Comparison of ENCODE assay signal across 2 cellular contexts in the genomic region with DNA sequence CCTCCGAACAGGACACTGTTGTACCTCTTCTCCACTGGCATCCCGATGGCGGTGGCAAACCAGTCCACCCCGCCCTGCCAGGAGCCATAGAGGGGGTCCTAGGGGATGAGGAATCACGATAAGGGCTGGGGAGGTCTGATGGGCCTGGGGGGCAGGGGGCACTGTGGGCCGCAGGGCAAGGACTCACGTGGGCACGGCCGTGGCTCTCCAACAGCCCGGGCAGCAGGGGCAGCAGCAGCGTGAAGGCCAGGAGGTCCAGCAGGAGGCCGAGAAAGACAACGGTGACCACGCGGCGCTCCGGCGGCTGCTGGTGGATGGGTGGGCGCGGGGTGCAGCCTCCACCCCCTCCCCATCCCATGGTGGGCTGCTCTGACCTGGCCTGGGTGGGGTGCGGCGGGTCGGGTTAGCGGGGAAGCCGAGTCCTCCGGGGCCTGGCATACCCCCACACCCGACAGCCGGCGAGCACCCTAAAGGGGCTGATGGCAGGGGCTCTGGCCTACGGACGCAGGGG.
TF ChIP-seq lines count a peak whose summit lies in the region.

No MANE protein-coding gene starts in this region.

TF ChIP-seq in K562, 482 proteins besides CTCF, POLR2A, EP300 and RAD21 (continued from another document and continues in another):
- TF ChIP-seq, protein P1, sequence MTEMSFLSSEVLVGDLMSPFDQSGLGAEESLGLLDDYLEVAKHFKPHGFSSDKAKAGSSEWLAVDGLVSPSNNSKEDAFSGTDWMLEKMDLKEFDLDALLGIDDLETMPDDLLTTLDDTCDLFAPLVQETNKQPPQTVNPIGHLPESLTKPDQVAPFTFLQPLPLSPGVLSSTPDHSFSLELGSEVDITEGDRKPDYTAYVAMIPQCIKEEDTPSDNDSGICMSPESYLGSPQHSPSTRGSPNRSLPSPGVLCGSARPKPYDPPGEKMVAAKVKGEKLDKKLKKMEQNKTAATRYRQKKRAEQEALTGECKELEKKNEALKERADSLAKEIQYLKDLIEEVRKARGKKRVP (CRISPR knock-in tag; IDR thresholded peaks at IDR 0.05) = no peak
- TF ChIP-seq KAT7 (CRISPR knock-in tag; IDR thresholded peaks at IDR 0.05; ENCODE audit: borderline replicate concordance) (no peak), RBM34 (IDR thresholded peaks at IDR 0.05; ENCODE audit: borderline replicate concordance, insufficient read depth, low read length) (no peak), TCF3 (CRISPR knock-in tag; IDR thresholded peaks at IDR 0.05) (no peak), PHF20 (IDR thresholded peaks at IDR 0.05; ENCODE audit: partially characterized antibody) (no peak), HDAC8 (tag; IDR thresholded peaks at IDR 0.05) (no peak), ZNF707 (CRISPR knock-in tag; conservative IDR thresholded peaks at IDR 0.05) (no peak), ARID1B (IDR thresholded peaks at IDR 0.05) (no peak), POLR2B (IDR thresholded peaks at IDR 0.05; ENCODE audit: low read depth, partially characterized antibody) (no peak), TAF1 (IDR thresholded peaks at IDR 0.05; ENCODE audit: control insufficient read depth, extremely low read depth, insufficient read depth, low read length, severe bottlenecking) (no peak), FUS (optimal IDR thresholded peaks at IDR 0.05; ENCODE audit: low read depth, low read length) (peak; percentile 49), MYNN (IDR thresholded peaks at IDR 0.05) (no peak), MYNN (CRISPR knock-in tag; IDR thresholded peaks at IDR 0.05) (no peak), NFYB (IDR thresholded peaks at IDR 0.05; ENCODE audit: extremely low read depth, insufficient read length) (no peak)
- TF ChIP-seq, protein P2, sequence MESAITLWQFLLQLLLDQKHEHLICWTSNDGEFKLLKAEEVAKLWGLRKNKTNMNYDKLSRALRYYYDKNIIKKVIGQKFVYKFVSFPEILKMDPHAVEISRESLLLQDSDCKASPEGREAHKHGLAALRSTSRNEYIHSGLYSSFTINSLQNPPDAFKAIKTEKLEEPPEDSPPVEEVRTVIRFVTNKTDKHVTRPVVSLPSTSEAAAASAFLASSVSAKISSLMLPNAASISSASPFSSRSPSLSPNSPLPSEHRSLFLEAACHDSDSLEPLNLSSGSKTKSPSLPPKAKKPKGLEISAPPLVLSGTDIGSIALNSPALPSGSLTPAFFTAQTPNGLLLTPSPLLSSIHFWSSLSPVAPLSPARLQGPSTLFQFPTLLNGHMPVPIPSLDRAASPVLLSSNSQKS (CRISPR knock-in tag; IDR thresholded peaks at IDR 0.05) = no peak
- TF ChIP-seq, protein P3, sequence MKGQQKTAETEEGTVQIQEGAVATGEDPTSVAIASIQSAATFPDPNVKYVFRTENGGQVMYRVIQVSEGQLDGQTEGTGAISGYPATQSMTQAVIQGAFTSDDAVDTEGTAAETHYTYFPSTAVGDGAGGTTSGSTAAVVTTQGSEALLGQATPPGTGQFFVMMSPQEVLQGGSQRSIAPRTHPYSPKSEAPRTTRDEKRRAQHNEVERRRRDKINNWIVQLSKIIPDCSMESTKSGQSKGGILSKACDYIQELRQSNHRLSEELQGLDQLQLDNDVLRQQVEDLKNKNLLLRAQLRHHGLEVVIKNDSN (CRISPR knock-in tag; IDR thresholded peaks at IDR 0.05) = 0 out of 2 replicates have a peak, but pooled peaks have one; percentile 23
- TF ChIP-seq, protein P4, sequence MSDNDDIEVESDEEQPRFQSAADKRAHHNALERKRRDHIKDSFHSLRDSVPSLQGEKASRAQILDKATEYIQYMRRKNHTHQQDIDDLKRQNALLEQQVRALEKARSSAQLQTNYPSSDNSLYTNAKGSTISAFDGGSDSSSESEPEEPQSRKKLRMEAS (CRISPR knock-in tag; IDR thresholded peaks at IDR 0.05) = peak; percentile 57; the same call in 1 of the 2 replicates
- TF ChIP-seq, protein P5, sequence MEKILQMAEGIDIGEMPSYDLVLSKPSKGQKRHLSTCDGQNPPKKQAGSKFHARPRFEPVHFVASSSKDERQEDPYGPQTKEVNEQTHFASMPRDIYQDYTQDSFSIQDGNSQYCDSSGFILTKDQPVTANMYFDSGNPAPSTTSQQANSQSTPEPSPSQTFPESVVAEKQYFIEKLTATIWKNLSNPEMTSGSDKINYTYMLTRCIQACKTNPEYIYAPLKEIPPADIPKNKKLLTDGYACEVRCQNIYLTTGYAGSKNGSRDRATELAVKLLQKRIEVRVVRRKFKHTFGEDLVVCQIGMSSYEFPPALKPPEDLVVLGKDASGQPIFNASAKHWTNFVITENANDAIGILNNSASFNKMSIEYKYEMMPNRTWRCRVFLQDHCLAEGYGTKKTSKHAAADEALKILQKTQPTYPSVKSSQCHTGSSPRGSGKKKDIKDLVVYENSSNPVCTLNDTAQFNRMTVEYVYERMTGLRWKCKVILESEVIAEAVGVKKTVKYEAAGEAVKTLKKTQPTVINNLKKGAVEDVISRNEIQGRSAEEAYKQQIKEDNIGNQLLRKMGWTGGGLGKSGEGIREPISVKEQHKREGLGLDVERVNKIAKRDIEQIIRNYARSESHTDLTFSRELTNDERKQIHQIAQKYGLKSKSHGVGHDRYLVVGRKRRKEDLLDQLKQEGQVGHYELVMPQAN (IDR thresholded peaks at IDR 0.05; ENCODE audit: borderline replicate concordance) = no peak
- TF ChIP-seq, protein P6, sequence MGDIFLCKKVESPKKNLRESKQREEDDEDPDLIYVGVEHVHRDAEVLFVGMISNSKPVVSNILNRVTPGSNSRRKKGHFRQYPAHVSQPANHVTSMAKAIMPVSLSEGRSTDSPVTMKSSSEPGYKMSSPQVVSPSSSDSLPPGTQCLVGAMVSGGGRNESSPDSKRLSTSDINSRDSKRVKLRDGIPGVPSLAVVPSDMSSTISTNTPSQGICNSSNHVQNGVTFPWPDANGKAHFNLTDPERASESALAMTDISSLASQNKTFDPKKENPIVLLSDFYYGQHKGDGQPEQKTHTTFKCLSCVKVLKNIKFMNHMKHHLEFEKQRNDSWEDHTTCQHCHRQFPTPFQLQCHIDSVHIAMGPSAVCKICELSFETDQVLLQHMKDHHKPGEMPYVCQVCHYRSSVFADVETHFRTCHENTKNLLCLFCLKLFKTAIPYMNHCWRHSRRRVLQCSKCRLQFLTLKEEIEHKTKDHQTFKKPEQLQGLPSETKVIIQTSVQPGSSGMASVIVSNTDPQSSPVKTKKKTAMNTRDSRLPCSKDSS (IDR thresholded peaks at IDR 0.05; ENCODE audit: low read depth, partially characterized antibody) = no peak
- TF ChIP-seq, protein P7, sequence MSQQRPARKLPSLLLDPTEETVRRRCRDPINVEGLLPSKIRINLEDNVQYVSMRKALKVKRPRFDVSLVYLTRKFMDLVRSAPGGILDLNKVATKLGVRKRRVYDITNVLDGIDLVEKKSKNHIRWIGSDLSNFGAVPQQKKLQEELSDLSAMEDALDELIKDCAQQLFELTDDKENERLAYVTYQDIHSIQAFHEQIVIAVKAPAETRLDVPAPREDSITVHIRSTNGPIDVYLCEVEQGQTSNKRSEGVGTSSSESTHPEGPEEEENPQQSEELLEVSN (IDR thresholded peaks at IDR 0.05; ENCODE audit: borderline replicate concordance in 1 of 2, extremely low read depth in 1 of 2, insufficient read depth in 1 of 2, insufficient read length in 1 of 2, low read depth in 1 of 2, low read length in 1 of 2, poor library complexity in 1 of 2, severe bottlenecking in 1 of 2) = no peak

TF ChIP-seq in HepG2, 621 proteins besides CTCF, POLR2A, EP300 and RAD21 (continued from another document and continues in another):
- TF ChIP-seq, protein P8, sequence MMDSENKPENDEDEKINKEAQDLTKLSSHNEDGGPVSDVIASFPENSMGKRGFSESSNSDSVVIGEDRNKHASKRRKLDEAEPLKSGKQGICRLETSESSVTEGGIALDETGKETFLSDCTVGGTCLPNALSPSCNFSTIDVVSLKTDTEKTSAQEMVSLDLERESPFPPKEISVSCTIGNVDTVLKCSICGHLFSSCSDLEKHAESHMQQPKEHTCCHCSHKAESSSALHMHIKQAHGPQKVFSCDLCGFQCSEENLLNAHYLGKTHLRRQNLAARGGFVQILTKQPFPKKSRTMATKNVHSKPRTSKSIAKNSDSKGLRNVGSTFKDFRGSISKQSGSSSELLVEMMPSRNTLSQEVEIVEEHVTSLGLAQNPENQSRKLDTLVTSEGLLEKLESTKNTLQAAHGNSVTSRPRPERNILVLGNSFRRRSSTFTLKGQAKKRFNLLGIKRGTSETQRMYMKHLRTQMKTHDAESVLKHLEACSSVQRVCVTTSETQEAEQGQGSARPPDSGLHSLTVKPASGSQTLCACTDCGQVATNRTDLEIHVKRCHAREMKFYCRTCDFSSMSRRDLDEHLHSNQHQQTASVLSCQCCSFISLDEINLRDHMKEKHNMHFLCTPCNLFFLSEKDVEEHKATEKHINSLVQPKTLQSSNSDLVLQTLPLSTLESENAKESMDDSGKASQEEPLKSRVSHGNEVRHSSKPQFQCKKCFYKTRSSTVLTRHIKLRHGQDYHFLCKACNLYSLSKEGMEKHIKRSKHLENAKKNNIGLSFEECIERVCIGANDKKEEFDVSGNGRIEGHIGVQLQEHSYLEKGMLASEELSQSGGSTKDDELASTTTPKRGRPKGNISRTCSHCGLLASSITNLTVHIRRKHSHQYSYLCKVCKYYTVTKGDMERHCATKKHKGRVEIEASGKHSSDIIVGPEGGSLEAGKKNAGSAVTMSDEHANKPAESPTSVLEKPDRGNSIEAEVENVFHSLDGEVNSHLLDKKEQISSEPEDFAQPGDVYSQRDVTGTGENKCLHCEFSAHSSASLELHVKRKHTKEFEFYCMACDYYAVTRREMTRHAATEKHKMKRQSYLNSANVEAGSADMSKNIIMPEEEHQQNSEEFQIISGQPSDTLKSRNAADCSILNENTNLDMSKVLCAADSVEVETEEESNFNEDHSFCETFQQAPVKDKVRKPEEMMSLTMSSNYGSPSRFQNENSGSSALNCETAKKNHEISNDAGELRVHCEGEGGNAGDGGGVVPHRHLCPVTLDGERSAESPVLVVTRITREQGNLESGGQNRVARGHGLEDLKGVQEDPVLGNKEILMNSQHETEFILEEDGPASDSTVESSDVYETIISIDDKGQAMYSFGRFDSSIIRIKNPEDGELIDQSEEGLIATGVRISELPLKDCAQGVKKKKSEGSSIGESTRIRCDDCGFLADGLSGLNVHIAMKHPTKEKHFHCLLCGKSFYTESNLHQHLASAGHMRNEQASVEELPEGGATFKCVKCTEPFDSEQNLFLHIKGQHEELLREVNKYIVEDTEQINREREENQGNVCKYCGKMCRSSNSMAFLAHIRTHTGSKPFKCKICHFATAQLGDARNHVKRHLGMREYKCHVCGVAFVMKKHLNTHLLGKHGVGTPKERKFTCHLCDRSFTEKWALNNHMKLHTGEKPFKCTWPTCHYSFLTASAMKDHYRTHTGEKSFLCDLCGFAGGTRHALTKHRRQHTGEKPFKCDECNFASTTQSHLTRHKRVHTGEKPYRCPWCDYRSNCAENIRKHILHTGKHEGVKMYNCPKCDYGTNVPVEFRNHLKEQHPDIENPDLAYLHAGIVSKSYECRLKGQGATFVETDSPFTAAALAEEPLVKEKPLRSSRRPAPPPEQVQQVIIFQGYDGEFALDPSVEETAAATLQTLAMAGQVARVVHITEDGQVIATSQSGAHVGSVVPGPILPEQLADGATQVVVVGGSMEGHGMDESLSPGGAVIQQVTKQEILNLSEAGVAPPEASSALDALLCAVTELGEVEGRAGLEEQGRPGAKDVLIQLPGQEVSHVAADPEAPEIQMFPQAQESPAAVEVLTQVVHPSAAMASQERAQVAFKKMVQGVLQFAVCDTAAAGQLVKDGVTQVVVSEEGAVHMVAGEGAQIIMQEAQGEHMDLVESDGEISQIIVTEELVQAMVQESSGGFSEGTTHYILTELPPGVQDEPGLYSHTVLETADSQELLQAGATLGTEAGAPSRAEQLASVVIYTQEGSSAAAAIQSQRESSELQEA (CRISPR knock-in tag; IDR thresholded peaks at IDR 0.05; ENCODE audit: not compliant biosample characterization) = no peak
- TF ChIP-seq, protein P9, sequence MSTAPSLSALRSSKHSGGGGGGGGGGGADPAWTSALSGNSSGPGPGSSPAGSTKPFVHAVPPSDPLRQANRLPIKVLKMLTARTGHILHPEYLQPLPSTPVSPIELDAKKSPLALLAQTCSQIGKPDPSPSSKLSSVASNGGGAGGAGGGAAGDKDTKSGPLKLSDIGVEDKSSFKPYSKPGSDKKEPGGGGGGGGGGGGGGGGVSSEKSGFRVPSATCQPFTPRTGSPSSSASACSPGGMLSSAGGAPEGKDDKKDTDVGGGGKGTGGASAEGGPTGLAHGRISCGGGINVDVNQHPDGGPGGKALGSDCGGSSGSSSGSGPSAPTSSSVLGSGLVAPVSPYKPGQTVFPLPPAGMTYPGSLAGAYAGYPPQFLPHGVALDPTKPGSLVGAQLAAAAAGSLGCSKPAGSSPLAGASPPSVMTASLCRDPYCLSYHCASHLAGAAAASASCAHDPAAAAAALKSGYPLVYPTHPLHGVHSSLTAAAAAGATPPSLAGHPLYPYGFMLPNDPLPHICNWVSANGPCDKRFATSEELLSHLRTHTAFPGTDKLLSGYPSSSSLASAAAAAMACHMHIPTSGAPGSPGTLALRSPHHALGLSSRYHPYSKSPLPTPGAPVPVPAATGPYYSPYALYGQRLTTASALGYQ (CRISPR knock-in tag; IDR thresholded peaks at IDR 0.05) = no peak
- TF ChIP-seq, protein P10, sequence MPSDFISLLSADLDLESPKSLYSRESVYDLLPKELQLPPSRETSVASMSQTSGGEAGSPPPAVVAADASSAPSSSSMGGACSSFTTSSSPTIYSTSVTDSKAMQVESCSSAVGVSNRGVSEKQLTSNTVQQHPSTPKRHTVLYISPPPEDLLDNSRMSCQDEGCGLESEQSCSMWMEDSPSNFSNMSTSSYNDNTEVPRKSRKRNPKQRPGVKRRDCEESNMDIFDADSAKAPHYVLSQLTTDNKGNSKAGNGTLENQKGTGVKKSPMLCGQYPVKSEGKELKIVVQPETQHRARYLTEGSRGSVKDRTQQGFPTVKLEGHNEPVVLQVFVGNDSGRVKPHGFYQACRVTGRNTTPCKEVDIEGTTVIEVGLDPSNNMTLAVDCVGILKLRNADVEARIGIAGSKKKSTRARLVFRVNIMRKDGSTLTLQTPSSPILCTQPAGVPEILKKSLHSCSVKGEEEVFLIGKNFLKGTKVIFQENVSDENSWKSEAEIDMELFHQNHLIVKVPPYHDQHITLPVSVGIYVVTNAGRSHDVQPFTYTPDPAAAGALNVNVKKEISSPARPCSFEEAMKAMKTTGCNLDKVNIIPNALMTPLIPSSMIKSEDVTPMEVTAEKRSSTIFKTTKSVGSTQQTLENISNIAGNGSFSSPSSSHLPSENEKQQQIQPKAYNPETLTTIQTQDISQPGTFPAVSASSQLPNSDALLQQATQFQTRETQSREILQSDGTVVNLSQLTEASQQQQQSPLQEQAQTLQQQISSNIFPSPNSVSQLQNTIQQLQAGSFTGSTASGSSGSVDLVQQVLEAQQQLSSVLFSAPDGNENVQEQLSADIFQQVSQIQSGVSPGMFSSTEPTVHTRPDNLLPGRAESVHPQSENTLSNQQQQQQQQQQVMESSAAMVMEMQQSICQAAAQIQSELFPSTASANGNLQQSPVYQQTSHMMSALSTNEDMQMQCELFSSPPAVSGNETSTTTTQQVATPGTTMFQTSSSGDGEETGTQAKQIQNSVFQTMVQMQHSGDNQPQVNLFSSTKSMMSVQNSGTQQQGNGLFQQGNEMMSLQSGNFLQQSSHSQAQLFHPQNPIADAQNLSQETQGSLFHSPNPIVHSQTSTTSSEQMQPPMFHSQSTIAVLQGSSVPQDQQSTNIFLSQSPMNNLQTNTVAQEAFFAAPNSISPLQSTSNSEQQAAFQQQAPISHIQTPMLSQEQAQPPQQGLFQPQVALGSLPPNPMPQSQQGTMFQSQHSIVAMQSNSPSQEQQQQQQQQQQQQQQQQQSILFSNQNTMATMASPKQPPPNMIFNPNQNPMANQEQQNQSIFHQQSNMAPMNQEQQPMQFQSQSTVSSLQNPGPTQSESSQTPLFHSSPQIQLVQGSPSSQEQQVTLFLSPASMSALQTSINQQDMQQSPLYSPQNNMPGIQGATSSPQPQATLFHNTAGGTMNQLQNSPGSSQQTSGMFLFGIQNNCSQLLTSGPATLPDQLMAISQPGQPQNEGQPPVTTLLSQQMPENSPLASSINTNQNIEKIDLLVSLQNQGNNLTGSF (CRISPR knock-in tag; IDR thresholded peaks at IDR 0.05) = no peak
- TF ChIP-seq NR3C1 (CRISPR knock-in tag; IDR thresholded peaks at IDR 0.05) (no peak), FOXA1 (IDR thresholded peaks at IDR 0.05) (no peak), FOXA1 (CRISPR knock-in tag; IDR thresholded peaks at IDR 0.05) (no peak), KDM1A (CRISPR knock-in tag; IDR thresholded peaks at IDR 0.05) (no peak), ZNF616 (CRISPR knock-in tag; IDR thresholded peaks at IDR 0.05; ENCODE audit: low read depth) (no peak), HDAC6 (IDR thresholded peaks at IDR 0.05; ENCODE audit: low read depth, low read length) (no peak), ZNF274 (CRISPR knock-in tag; IDR thresholded peaks at IDR 0.05) (0 out of 2 replicates have a peak, but pooled peaks have one; percentile 29), KLF15 (CRISPR knock-in tag; IDR thresholded peaks at IDR 0.05; ENCODE audit: borderline replicate concordance) (no peak)
